Comparison of ENCODE assay signal across 2 cellular contexts in genomic region chr1:117527111-117527510, GRCh38.
TF ChIP-seq lines count a peak whose summit lies in the region.

No MANE protein-coding gene starts in this region.

TF ChIP-seq in IMR-90, 13 proteins besides CTCF, POLR2A, EP300 and RAD21:
- TF ChIP-seq ELK1 (IDR thresholded peaks at IDR 0.05; ENCODE audit: borderline replicate concordance, low read depth, low read length) (no peak), NFE2L2 (IDR thresholded peaks at IDR 0.05; ENCODE audit: low read depth, low read length) (no peak), MAFK (IDR thresholded peaks at IDR 0.05; ENCODE audit: low read depth, low read length) (no peak), CHD1 (IDR thresholded peaks at IDR 0.05; ENCODE audit: low read depth, low read length) (no peak), RCOR1 (IDR thresholded peaks at IDR 0.05; ENCODE audit: insufficient replicate concordance, low read length) (no peak), USF2 (IDR thresholded peaks at IDR 0.05; ENCODE audit: low read depth, low read length) (no peak), SMC3 (IDR thresholded peaks at IDR 0.05; ENCODE audit: low read depth, low read length) (no peak), BHLHE40 (IDR thresholded peaks at IDR 0.05; ENCODE audit: low read depth, low read length) (no peak), CEBPB (IDR thresholded peaks at IDR 0.05; ENCODE audit: low read depth, low read length) (no peak), MAZ (IDR thresholded peaks at IDR 0.05; ENCODE audit: borderline replicate concordance, low read depth, low read length) (no peak), FOS (IDR thresholded peaks at IDR 0.05; ENCODE audit: low read depth, low read length) (no peak), RFX5 (IDR thresholded peaks at IDR 0.05; ENCODE audit: low read depth, low read length) (no peak), MXI1 (IDR thresholded peaks at IDR 0.05; ENCODE audit: borderline replicate concordance, low read depth, low read length) (no peak)

TF ChIP-seq in GM12878, 131 proteins besides CTCF, POLR2A, EP300 and RAD21:
- no peak for TF ChIP-seq CEBPZ (IDR thresholded peaks at IDR 0.05; ENCODE audit: low read depth, low read length)
TF ChIP-seq in GM12878: peak in this region for 0.
